In genomic region chr17:74748529-74749261, GRCh38 we compare ENCODE assay signal across 1 cellular context.
TF ChIP-seq lines count a peak whose summit lies in the region.

Gene NHERF1 (plus strand): TSS chr17:74748628. CDS start chr17:74748847, 219 bp downstream.

TF ChIP-seq in HepG2, 621 proteins besides CTCF, POLR2A, EP300 and RAD21 (continued from another document and continues in another):
- TF ChIP-seq SAFB2 (CRISPR knock-in tag; IDR thresholded peaks at IDR 0.05; ENCODE audit: borderline replicate concordance, low read depth) (peak; percentile 87), PLSCR1 (CRISPR knock-in tag; IDR thresholded peaks at IDR 0.05; ENCODE audit: borderline replicate concordance) (no peak), GTF2F1 (IDR thresholded peaks at IDR 0.05; ENCODE audit: low read length) (peak; percentile 55; the same call in 1 of the 2 replicates), ZNF564 (CRISPR knock-in tag; IDR thresholded peaks at IDR 0.05) (peak; percentile 93), ZNF234 (CRISPR knock-in tag; conservative IDR thresholded peaks at IDR 0.05) (peak; percentile 47; the same call in 1 of the 2 replicates), ZNF704 (CRISPR knock-in tag; IDR thresholded peaks at IDR 0.05; ENCODE audit: borderline replicate concordance) (peak; percentile 70), SPEN (CRISPR knock-in tag; IDR thresholded peaks at IDR 0.05; ENCODE audit: low read depth) (peak; percentile 85), DRAP1 (CRISPR knock-in tag; IDR thresholded peaks at IDR 0.05) (peak; percentile 99), ZNF280B (CRISPR knock-in tag; IDR thresholded peaks at IDR 0.05; ENCODE audit: borderline replicate concordance) (peak; percentile 56; the same call in 1 of the 2 replicates), SUZ12 (IDR thresholded peaks at IDR 0.05; ENCODE audit: low read depth, low read length) (no peak), SMAD9 (CRISPR knock-in tag; IDR thresholded peaks at IDR 0.05) (no peak; the same call in 1 of the 2 replicates), GLMP (CRISPR knock-in tag; IDR thresholded peaks at IDR 0.05; ENCODE audit: borderline replicate concordance) (no peak), ZNF432 (CRISPR knock-in tag; IDR thresholded peaks at IDR 0.05; ENCODE audit: borderline replicate concordance) (no peak), NR1H2 (CRISPR knock-in tag; IDR thresholded peaks at IDR 0.05; ENCODE audit: borderline replicate concordance, low read depth) (no peak), SATB2 (CRISPR knock-in tag; IDR thresholded peaks at IDR 0.05) (peak; percentile 88; the same call in 1 of the 2 replicates), LBX2 (CRISPR knock-in tag; IDR thresholded peaks at IDR 0.05; ENCODE audit: borderline replicate concordance) (peak; percentile 92; the same call in 1 of the 2 replicates), TFAP4 (IDR thresholded peaks at IDR 0.05; ENCODE audit: borderline replicate concordance, low read depth) (no peak), WIZ (CRISPR knock-in tag; IDR thresholded peaks at IDR 0.05) (peak; percentile 78), MED8 (CRISPR knock-in tag; IDR thresholded peaks at IDR 0.05; ENCODE audit: insufficient replicate concordance) (peak; percentile 92), ZBTB33 (CRISPR knock-in tag; IDR thresholded peaks at IDR 0.05) (0 out of 2 replicates have a peak, but pooled peaks have one; percentile 16), ZFP37 (CRISPR knock-in tag; IDR thresholded peaks at IDR 0.05; ENCODE audit: borderline replicate concordance) (peak; percentile 88), SRF (IDR thresholded peaks at IDR 0.05; ENCODE audit: low read depth, low read length) (0 out of 2 replicates have a peak, but pooled peaks have one; percentile 35), PAXIP1 (CRISPR knock-in tag; conservative IDR thresholded peaks at IDR 0.05) (peak; percentile 62), ARHGAP35 (CRISPR knock-in tag; IDR thresholded peaks at IDR 0.05; ENCODE audit: borderline replicate concordance) (peak; percentile 86), ZNF136 (CRISPR knock-in tag; IDR thresholded peaks at IDR 0.05; ENCODE audit: low read depth) (peak; percentile 81; the same call in 1 of the 2 replicates), ZNF354B (CRISPR knock-in tag; IDR thresholded peaks at IDR 0.05) (no peak), PAF1 (CRISPR knock-in tag; IDR thresholded peaks at IDR 0.05) (no peak), SMAD1 (CRISPR knock-in tag; IDR thresholded peaks at IDR 0.05; ENCODE audit: borderline replicate concordance, low read depth) (peak; percentile 65; the same call in 1 of the 2 replicates), ZNF784 (CRISPR knock-in tag; IDR thresholded peaks at IDR 0.05; ENCODE audit: borderline replicate concordance) (peak; percentile 94), POLR2G (IDR thresholded peaks at IDR 0.05; ENCODE audit: low read depth, low read length) (peak; percentile 100), NFYC (CRISPR knock-in tag; IDR thresholded peaks at IDR 0.05) (peak; percentile 80), ZNF292 (CRISPR knock-in tag; IDR thresholded peaks at IDR 0.05; ENCODE audit: borderline replicate concordance, low read depth) (0 out of 2 replicates have a peak, but pooled peaks have one; percentile 3), ZNF577 (CRISPR knock-in tag; IDR thresholded peaks at IDR 0.05; ENCODE audit: borderline replicate concordance, low read depth) (no peak), ZNF20 (CRISPR knock-in tag; IDR thresholded peaks at IDR 0.05) (peak; percentile 37; the same call in 1 of the 2 replicates), RELA (CRISPR knock-in tag; IDR thresholded peaks at IDR 0.05) (peak; percentile 22; the same call in 1 of the 2 replicates), KDM1A (CRISPR knock-in tag; IDR thresholded peaks at IDR 0.05) (no peak), ZNF496 (CRISPR knock-in tag; IDR thresholded peaks at IDR 0.05; ENCODE audit: insufficient replicate concordance) (no peak), ATF7 (IDR thresholded peaks at IDR 0.05) (no peak), ATF7 (CRISPR knock-in tag; IDR thresholded peaks at IDR 0.05) (no peak), GPN1 (CRISPR knock-in tag; IDR thresholded peaks at IDR 0.05; ENCODE audit: borderline replicate concordance) (no peak), ZKSCAN1 (IDR thresholded peaks at IDR 0.05; ENCODE audit: low read length) (no peak), U2AF2 (IDR thresholded peaks at IDR 0.05; ENCODE audit: low read depth, low read length) (no peak), ZBTB7A (CRISPR knock-in tag; IDR thresholded peaks at IDR 0.05) (no peak), ZNF446 (CRISPR knock-in tag; IDR thresholded peaks at IDR 0.05) (peak; percentile 96), FIP1L1 (IDR thresholded peaks at IDR 0.05; ENCODE audit: borderline replicate concordance, insufficient read depth, low read depth, low read length) (no peak), AHR (CRISPR knock-in tag; IDR thresholded peaks at IDR 0.05) (peak; percentile 90), ZNF367 (CRISPR knock-in tag; IDR thresholded peaks at IDR 0.05; ENCODE audit: borderline replicate concordance) (peak; percentile 92), ZFP82 (CRISPR knock-in tag; IDR thresholded peaks at IDR 0.05; ENCODE audit: borderline replicate concordance) (peak; percentile 99), PRPF4 (IDR thresholded peaks at IDR 0.05; ENCODE audit: low read depth, low read length, poor library complexity, severe bottlenecking) (no peak), PHF8 (CRISPR knock-in tag; IDR thresholded peaks at IDR 0.05) (peak; percentile 90), YEATS4 (CRISPR knock-in tag; IDR thresholded peaks at IDR 0.05; ENCODE audit: borderline replicate concordance) (peak; percentile 75), HNRNPK (IDR thresholded peaks at IDR 0.05; ENCODE audit: low read depth, low read length, poor library complexity, severe bottlenecking) (no peak), MTA1 (CRISPR knock-in tag; IDR thresholded peaks at IDR 0.05; ENCODE audit: borderline replicate concordance) (no peak), MXI1 (IDR thresholded peaks at IDR 0.05; ENCODE audit: borderline replicate concordance, low read depth, low read length) (peak; percentile 91; the same call in 2 of the 3 replicates), ZNF552 (CRISPR knock-in tag; IDR thresholded peaks at IDR 0.05; ENCODE audit: borderline replicate concordance) (peak; percentile 37), SMARCE1 (IDR thresholded peaks at IDR 0.05; ENCODE audit: borderline replicate concordance) (no peak), GATAD1 (CRISPR knock-in tag; IDR thresholded peaks at IDR 0.05) (peak; percentile 65), POLR2AphosphoS2 (IDR thresholded peaks at IDR 0.05; ENCODE audit: low read depth, low read length) (peak; percentile 90; the same call in 1 of the 2 replicates), ZNF616 (CRISPR knock-in tag; IDR thresholded peaks at IDR 0.05; ENCODE audit: low read depth) (peak; percentile 59; the same call in 1 of the 2 replicates), ZNF563 (CRISPR knock-in tag; IDR thresholded peaks at IDR 0.05) (peak; percentile 89)
